8 cellular contexts compared by ENCODE assay signal in the genomic region with DNA sequence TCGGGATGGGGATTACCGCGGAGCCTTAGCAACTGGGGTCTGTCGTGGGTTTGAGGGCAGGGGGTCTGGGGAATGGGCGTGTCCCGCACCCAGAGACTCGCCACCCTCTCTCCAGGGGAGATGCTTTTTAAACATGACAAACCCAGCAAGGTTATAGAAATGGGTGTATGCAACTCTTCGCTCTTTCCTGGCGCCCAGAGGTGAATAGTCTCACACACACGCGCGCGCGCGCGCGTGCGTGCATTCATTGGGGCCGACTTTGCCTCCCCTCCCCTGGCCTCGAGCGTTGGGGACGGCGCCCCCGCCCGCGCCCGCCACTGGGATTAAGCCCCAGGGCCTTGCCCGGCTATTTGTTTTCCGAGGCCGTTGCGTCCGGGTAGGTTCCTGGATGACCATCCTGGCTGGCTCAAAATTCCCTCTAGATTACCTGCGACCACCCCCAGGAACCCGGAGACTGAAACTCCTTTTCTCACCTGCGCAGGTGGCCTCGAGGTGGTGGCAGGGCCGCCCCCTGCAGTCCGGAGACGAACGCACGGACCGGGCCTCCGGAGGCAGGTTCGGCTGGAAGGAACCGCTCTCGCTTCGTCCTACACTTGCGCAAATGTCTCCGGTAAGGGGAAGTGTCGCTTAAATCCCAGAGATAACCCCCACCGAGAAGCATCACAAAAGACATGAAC. TPM values are rescaled to one million over a fixed set of nuclear protein-coding genes. Genes with fewer than 3 reads are reported as not detected.
A peak's percentile ranks its signal among the peaks of the same experiment; 100 is the strongest.
DNase-seq lines count a peak whose midpoint lies in the region; ATAC-seq and TF ChIP-seq lines count a peak whose summit lies in the region.

No MANE protein-coding gene starts in this region.

- peaks cover 12% of the 10 kb centered on the region for H3K4me1 Mint-ChIP-seq in T-helper 1 cell treated with Interleukin-12 subunit alpha and Interleukin-12 subunit beta and Interleukin-4 antibody, amounts not matched to agents 30 μg/mL and 1 μg/mL, for 36 hours (ENCODE audit: low read depth)

- H3K9me3 ChIP-seq in breast epithelium (no peaks in the 10 kb centered on the region), subcutaneous abdominal adipose tissue (ENCODE audit: control insufficient read depth in 5 of 5, low read length in 5 of 5) (no peaks in the 10 kb centered on the region)

- H3K4me1 ChIP-seq in breast epithelium, result no peaks in the 10 kb centered on the region
- H3K4me1 ChIP-seq in subcutaneous abdominal adipose tissue (ENCODE audit: control insufficient read depth in 5 of 5, insufficient read depth in 5 of 5, low read length in 5 of 5), result peaks cover 0 to 22% (median 14%) of the 10 kb centered on the region in 5 donors

- ATAC-seq in GM18868 (IDR thresholded peaks at IDR 0.05; ENCODE audit: unreplicated experiment) (peak; percentile 5), HG03520 (IDR thresholded peaks at IDR 0.05; ENCODE audit: unreplicated experiment) (peak; percentile 11), left lobe of liver (peak; percentile 15), GM18870 (IDR thresholded peaks at IDR 0.05; ENCODE audit: unreplicated experiment) (no peak)

- H3K27me3 ChIP-seq in breast epithelium (peaks cover 0 to 5% of the 10 kb centered on the region in 2 donors), subcutaneous abdominal adipose tissue (ENCODE audit: control insufficient read depth in 5 of 5, insufficient read depth in 4 of 5, low read length in 5 of 5) (peaks cover 0 to 7% (median 5%) of the 10 kb centered on the region in 5 donors)

- H3K27ac ChIP-seq in breast epithelium (peak overlapping the region; percentile 42 to 49), subcutaneous abdominal adipose tissue (ENCODE audit: low read depth, low read length) (peak overlapping the region; percentile 30)

- DNase-seq in 8988T, result peak; percentile 31
- DNase-seq in breast epithelium (ENCODE audit: low spot score in 2 of 2), result no peak
- no peak for DNase-seq in left lobe of liver (ENCODE audit: low spot score)

- peaks cover 8% of the 10 kb centered on the region for H3K27me3 Mint-ChIP-seq in T-helper 1 cell treated with Interleukin-12 subunit alpha and Interleukin-12 subunit beta and Interleukin-4 antibody, amounts not matched to agents 30 μg/mL and 1 μg/mL, for 36 hours (ENCODE audit: low read depth)

- H3K27ac Mint-ChIP-seq in T-helper 1 cell treated with Interleukin-12 subunit alpha and Interleukin-12 subunit beta and Interleukin-4 antibody, amounts not matched to agents 30 μg/mL and 1 μg/mL, for 36 hours, result no peak overlapping the region

- H3K36me3 ChIP-seq in breast epithelium (no peaks in the 10 kb centered on the region), subcutaneous abdominal adipose tissue (ENCODE audit: control insufficient read depth in 5 of 5, insufficient read depth in 5 of 5, low read length in 5 of 5) (no peaks in the 10 kb centered on the region)

- intact Hi-C loops in breast epithelium (cut with DNase I; ENCODE audit: low total_unique reads), result no loop called here

- no peak for TF ChIP-seq POLR2A in breast epithelium (IDR thresholded peaks at IDR 0.05)

- peak overlapping the region; percentile 81 for H3K4me3 Mint-ChIP-seq in T-helper 1 cell treated with Interleukin-12 subunit alpha and Interleukin-12 subunit beta and Interleukin-4 antibody, amounts not matched to agents 30 μg/mL and 1 μg/mL, for 36 hours

- H3K4me3 ChIP-seq in breast epithelium (peak overlapping the region; percentile 48 to 68 (median 68)), subcutaneous abdominal adipose tissue (ENCODE audit: low read depth in 1 of 5, low read length in 5 of 5) (peak overlapping the region; percentile 55 to 71 (median 68))

- no peaks in the 10 kb centered on the region for H3K9me3 Mint-ChIP-seq in T-helper 1 cell treated with Interleukin-12 subunit alpha and Interleukin-12 subunit beta and Interleukin-4 antibody, amounts not matched to agents 30 μg/mL and 1 μg/mL, for 36 hours

- H3K36me3 Mint-ChIP-seq in T-helper 1 cell treated with Interleukin-12 subunit alpha and Interleukin-12 subunit beta and Interleukin-4 antibody, amounts not matched to agents 30 μg/mL and 1 μg/mL, for 36 hours (ENCODE audit: low read depth), result no peaks in the 10 kb centered on the region

- TF ChIP-seq CTCF in breast epithelium (IDR thresholded peaks at IDR 0.05), result peak in 2 of 3 donors; percentile 11 to 16

- H3K9ac ChIP-seq in subcutaneous abdominal adipose tissue (ENCODE audit: low read length in 5 of 5), result peak overlapping the region in 3 of 5 donors; percentile 49 to 60 (median 51)

RNA-seq across cellular contexts. Expression of gene GPR160, which starts 0.8 kb away (rescaled TPM):
- total RNA-seq in breast epithelium, result 10 to 100 TPM in 2 of 3 donors, 1 to 10 TPM in 1; 4.2 to 31.9 (median 27.9) TPM
- 0.96 TPM for total RNA-seq in left lobe of liver
